ENCODE assay signal across 17 cellular contexts in the genomic region with DNA sequence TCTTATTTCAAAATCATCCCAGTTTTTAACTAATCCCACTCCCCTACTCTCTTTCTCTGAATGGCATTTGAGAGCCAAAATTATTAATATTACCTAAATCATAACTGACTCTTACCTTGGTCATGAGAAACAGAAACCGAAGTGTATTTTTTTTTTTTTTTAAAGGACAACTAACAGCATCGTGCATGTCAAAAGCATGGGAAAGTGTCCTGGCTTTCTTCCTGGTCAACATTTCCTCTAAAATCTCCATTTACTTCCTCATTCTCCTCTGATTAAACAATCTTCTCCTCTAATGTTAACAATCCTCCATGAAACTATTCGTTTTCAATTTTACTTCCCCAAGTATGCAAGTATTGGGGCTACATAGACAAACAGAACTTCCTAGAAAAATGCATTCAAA. TPM values are rescaled to one million over a fixed set of nuclear protein-coding genes. Genes with fewer than 3 reads are reported as not detected.
DNase-seq lines count a peak whose midpoint lies in the region; ATAC-seq and FAIRE-seq lines count a peak whose summit lies in the region.
"Had no signal": no experiment of that assay in that cellular context is flagged by ENCODE, and none has a peak within 500 bp of the region (broad histone marks: within the 10 kb centered on the region; RNA-seq: fewer than 3 reads in every experiment).

No MANE protein-coding gene starts in this region.

- intact Hi-C loops in CD4-positive, alpha-beta memory T cell (cut with micrococcal nuclease), result loop anchor here (5.0 kb wide), 1 partner anchor 782 kb away; the partner anchor contains the start of gene PNPLA4
- intact Hi-C loops in naive thymus-derived CD4-positive, alpha-beta T cell (cut with micrococcal nuclease), result loop anchor here in 1 of 2 donors (5.0 kb wide), 1 partner anchor 78 kb away; no protein-coding TSS in a partner anchor

- no peaks in the 10 kb centered on the region for H3K27me3 ChIP-seq in CD4-positive, alpha-beta memory T cell (ENCODE audit: insufficient read depth, low read length)
- H3K27me3 ChIP-seq in naive thymus-derived CD4-positive, alpha-beta T cell (ENCODE audit: control insufficient read depth in 2 of 2, insufficient read depth in 2 of 2, low read length in 2 of 2), result no peaks in the 10 kb centered on the region
- H3K27me3 ChIP-seq: SJCRH30 had no signal

- H3K27ac ChIP-seq in CD4-positive, alpha-beta memory T cell (ENCODE audit: low read depth, low read length), result no peak overlapping the region
- no peak overlapping the region for H3K27ac ChIP-seq in naive thymus-derived CD4-positive, alpha-beta T cell (ENCODE audit: low read depth, low read length)
- H3K27ac ChIP-seq: SJCRH30 had no signal

- no peaks in the 10 kb centered on the region for H3K36me3 ChIP-seq in CD4-positive, alpha-beta memory T cell (ENCODE audit: insufficient read depth, low read length)
- peaks cover 0 to 3% (median 0%) of the 10 kb centered on the region in 3 experiments for H3K36me3 ChIP-seq in naive thymus-derived CD4-positive, alpha-beta T cell (ENCODE audit: control insufficient read depth in 2 of 3, insufficient read depth in 3 of 3, low read length in 3 of 3)
- H3K36me3 ChIP-seq: HAP-1, SJCRH30 had no signal

- CTCF ChIA-PET in CD4-positive, alpha-beta memory T cell (lab: Charles Lee; ENCODE audit: partially characterized antibody), result no interaction called here
- CTCF ChIA-PET in naive thymus-derived CD4-positive, alpha-beta T cell (lab: Charles Lee), result no interaction called here

- H3K27me3 Mint-ChIP-seq in CD4-positive, alpha-beta memory T cell, result no peaks in the 10 kb centered on the region
- H3K27me3 Mint-ChIP-seq in IgD-negative memory B cell, result no peaks in the 10 kb centered on the region
- no peaks in the 10 kb centered on the region for H3K27me3 Mint-ChIP-seq in naive thymus-derived CD4-positive, alpha-beta T cell
- H3K27me3 Mint-ChIP-seq: CD4-positive, CD25-positive, alpha-beta regulatory T cell; progenitor cell of endocrine pancreas had no signal

- DNase-seq in CD4-positive, alpha-beta memory T cell, result no peak
- DNase-seq in naive thymus-derived CD4-positive, alpha-beta T cell, result no peak
- DNase-seq in NCI-H1436 (lab: John Stamatoyannopoulos, UW) (no peak), Kasumi-1 (lab: John Stamatoyannopoulos, UW) (no peak)
- DNase-seq: activated naive CD4-positive, alpha-beta T cell treated with anti-CD3 and anti-CD28 coated beads, Interleukin-2, amount 50 U/mL, for 16 hours; CD4-positive, CD25-positive, alpha-beta regulatory T cell; cerebellar nuclear complex; NCI-H1417; NCI-H82; SJCRH30 had no signal

- H3K27ac Mint-ChIP-seq in CD4-positive, alpha-beta memory T cell, result peak overlapping the region in 6 of 7 donors; percentile 31 to 85 (median 67)
- peak overlapping the region in 2 of 3 donors; percentile 54 to 99 for H3K27ac Mint-ChIP-seq in IgD-negative memory B cell
- H3K27ac Mint-ChIP-seq in naive thymus-derived CD4-positive, alpha-beta T cell, result peak overlapping the region in 5 of 9 donors; percentile 2 to 71 (median 36)

- peaks cover 0 to 7% (median 0%) of the 10 kb centered on the region in 8 donors for H3K9me3 Mint-ChIP-seq in CD4-positive, alpha-beta memory T cell
- H3K9me3 Mint-ChIP-seq in IgD-negative memory B cell, result no peaks in the 10 kb centered on the region
- H3K9me3 Mint-ChIP-seq in naive thymus-derived CD4-positive, alpha-beta T cell, result peaks cover 0 to 5% (median 0%) of the 10 kb centered on the region in 11 donors
- H3K9me3 Mint-ChIP-seq: CD4-positive, CD25-positive, alpha-beta regulatory T cell had no signal

- H3K4me3 Mint-ChIP-seq in CD4-positive, alpha-beta memory T cell, result peak overlapping the region in 1 of 8 donors; percentile 51
- peak overlapping the region in 3 of 4 donors; percentile 14 to 100 (median 82) for H3K4me3 Mint-ChIP-seq in IgD-negative memory B cell
- no peak overlapping the region for H3K4me3 Mint-ChIP-seq in naive thymus-derived CD4-positive, alpha-beta T cell

- H3K36me3 Mint-ChIP-seq in CD4-positive, alpha-beta memory T cell, result peaks cover 0 to 4% of the 10 kb centered on the region in 2 donors
- no peaks in the 10 kb centered on the region for H3K36me3 Mint-ChIP-seq in IgD-negative memory B cell
- H3K36me3 Mint-ChIP-seq in naive thymus-derived CD4-positive, alpha-beta T cell, result no peaks in the 10 kb centered on the region
- H3K36me3 Mint-ChIP-seq: CD4-positive, CD25-positive, alpha-beta regulatory T cell had no signal

- H3K4me1 ChIP-seq in CD4-positive, alpha-beta memory T cell (ENCODE audit: insufficient read depth, low read length), result peaks cover 16% of the 10 kb centered on the region
- H3K4me1 ChIP-seq in naive thymus-derived CD4-positive, alpha-beta T cell (ENCODE audit: control insufficient read depth in 2 of 2, insufficient read depth in 2 of 2, low read length in 2 of 2), result no peaks in the 10 kb centered on the region

- H3K4me3 ChIP-seq in CD4-positive, alpha-beta memory T cell (ENCODE audit: low read length in 2 of 2), result no peak overlapping the region
- no peak overlapping the region for H3K4me3 ChIP-seq in naive thymus-derived CD4-positive, alpha-beta T cell (ENCODE audit: low read length)
- H3K4me3 ChIP-seq: HAP-1, SJCRH30 had no signal

- no peaks in the 10 kb centered on the region for H3K9me3 ChIP-seq in CD4-positive, alpha-beta memory T cell (ENCODE audit: control insufficient read depth in 1 of 2, low read length in 2 of 2)
- no peaks in the 10 kb centered on the region for H3K9me3 ChIP-seq in naive thymus-derived CD4-positive, alpha-beta T cell (ENCODE audit: control insufficient read depth in 2 of 3, low read length in 3 of 3)
- H3K9me3 ChIP-seq: HAP-1, SJCRH30 had no signal

- POLR2A ChIA-PET in CD4-positive, alpha-beta memory T cell (lab: Charles Lee; ENCODE audit: partially characterized antibody), result no interaction called here
- POLR2A ChIA-PET in naive thymus-derived CD4-positive, alpha-beta T cell (lab: Charles Lee), result no interaction called here

- ATAC-seq in naive thymus-derived CD4-positive, alpha-beta T cell, result no peak
- ATAC-seq in HG02973 (IDR thresholded peaks at IDR 0.05; ENCODE audit: unreplicated experiment), result no peak
- ATAC-seq in GM19463 (IDR thresholded peaks at IDR 0.05; ENCODE audit: unreplicated experiment), result no peak

- H3K4me1 Mint-ChIP-seq in CD4-positive, alpha-beta memory T cell, result peaks cover 17 to 53% (median 29%) of the 10 kb centered on the region in 4 donors
- H3K4me1 Mint-ChIP-seq in IgD-negative memory B cell, result peaks cover 10 to 27% (median 16%) of the 10 kb centered on the region in 3 donors
- H3K4me1 Mint-ChIP-seq in naive thymus-derived CD4-positive, alpha-beta T cell, result peaks cover 9 to 64% (median 28%) of the 10 kb centered on the region in 7 donors

- peak; percentile 96 for FAIRE-seq in colon (lab: Jason Lieb, UNC)
- FAIRE-seq: TTC549 had no signal

RNA-seq across cellular contexts. Expression of gene STS, which starts 2.1 kb away (rescaled TPM):
- 1 to 10 TPM in 1 of 2 experiments, under 1 TPM in 1; 0.64 to 1.0 TPM for total RNA-seq in CD4-positive, alpha-beta memory T cell
- polyA plus RNA-seq in CD4-positive, alpha-beta memory T cell, result 1 to 10 TPM in 1 of 2 donors, under 1 TPM in 1; 0.04 to 1.7 TPM
- 2.8 TPM for polyA plus RNA-seq in IgD-negative memory B cell
- 1 to 10 TPM in 2 of 5 experiments, under 1 TPM in 3; 0.51 to 2.3 (median 0.93) TPM for total RNA-seq in naive thymus-derived CD4-positive, alpha-beta T cell
- polyA plus RNA-seq in naive thymus-derived CD4-positive, alpha-beta T cell, result under 1 TPM; 0.21 to 0.53 TPM

RNA-seq across cellular contexts. Expression of gene PUDP, which starts 2.5 kb away (rescaled TPM):
- 10 to 100 TPM; 10.7 to 11.9 TPM for total RNA-seq in CD4-positive, alpha-beta memory T cell
- polyA plus RNA-seq in CD4-positive, alpha-beta memory T cell, result 10 to 100 TPM; 20.9 to 22.5 TPM
- polyA plus RNA-seq in IgD-negative memory B cell, result 13.0 TPM
- 10 to 100 TPM in 3 of 5 experiments, 1 to 10 TPM in 2; 6.2 to 12.9 (median 10.5) TPM for total RNA-seq in naive thymus-derived CD4-positive, alpha-beta T cell
- 10 to 100 TPM in 1 of 2 donors, 1 to 10 TPM in 1; 8.1 to 16.5 TPM for polyA plus RNA-seq in naive thymus-derived CD4-positive, alpha-beta T cell

Comparison
In these comparisons a context has a peak if more than half of its experiments do, and no peak if none do; other contexts are left out.
1. H3K4me3 Mint-ChIP-seq: peak in IgD-negative memory B cell (3 of 4); none in naive thymus-derived CD4-positive, alpha-beta T cell (0 of 10).
2. Peak in every context shown above with its lines, with median percentiles within 50 percentile points of each other: H3K27ac Mint-ChIP-seq.